Comparison of ENCODE assay signal across 16 cellular contexts in genomic region chr4:69754926-69755580, GRCh38. TPM values are rescaled to one million over a fixed set of nuclear protein-coding genes. Genes with fewer than 3 reads are reported as not detected.
DNase-seq lines count a peak whose midpoint lies in the region; ATAC-seq and TF ChIP-seq lines count a peak whose summit lies in the region.
"Had no signal": no experiment of that assay in that cellular context is flagged by ENCODE, and none has a peak within 500 bp of the region (broad histone marks: within the 10 kb centered on the region; RNA-seq: fewer than 3 reads in every experiment).

No MANE protein-coding gene starts in this region.

- TF ChIP-seq POLR2A in stomach (IDR thresholded peaks at IDR 0.05), result no peak

- TF ChIP-seq EP300 in stomach (IDR thresholded peaks at IDR 0.05), result no peak

- H3K27me3 ChIP-seq in colonic mucosa (no peaks in the 10 kb centered on the region), stomach (no peaks in the 10 kb centered on the region)

- H3K27ac ChIP-seq in colonic mucosa (peak overlapping the region; percentile 64), stomach (peak overlapping the region in 4 of 5 donors; percentile 16 to 84 (median 38))
- H3K27ac ChIP-seq: HL-60, KMS-11 had no signal

- ATAC-seq in mucosa of descending colon, result peak; percentile 76
- ATAC-seq: PC-3 had no signal

- H3K9me3 ChIP-seq in colonic mucosa (no peaks in the 10 kb centered on the region), mucosa of descending colon (no peaks in the 10 kb centered on the region), stomach (no peaks in the 10 kb centered on the region)

- H3K36me3 Mint-ChIP-seq in activated naive CD4-positive, alpha-beta T cell treated with anti-CD3 and anti-CD28 coated beads for 36 hours (ENCODE audit: low read depth), result peaks cover 4% of the 10 kb centered on the region

- peaks cover 3% of the 10 kb centered on the region for H3K9me3 Mint-ChIP-seq in activated naive CD4-positive, alpha-beta T cell treated with anti-CD3 and anti-CD28 coated beads for 36 hours

- H3K36me3 ChIP-seq in colonic mucosa, result no peaks in the 10 kb centered on the region
- H3K36me3 ChIP-seq in mucosa of descending colon (ENCODE audit: low read depth), result no peaks in the 10 kb centered on the region
- H3K36me3 ChIP-seq in stomach, result no peaks in the 10 kb centered on the region

- 45 to 67% (median 60%) methylated on average over 4 of the region's 4 CpGs for WGBS in stomach, 5 donors

- H3K4me1 ChIP-seq in colonic mucosa (no peaks in the 10 kb centered on the region), mucosa of descending colon (ENCODE audit: low read depth) (peaks cover 11% of the 10 kb centered on the region), stomach (peaks cover 0 to 32% (median 5%) of the 10 kb centered on the region in 4 donors)

- no peak overlapping the region for H3K27ac Mint-ChIP-seq in activated naive CD4-positive, alpha-beta T cell treated with anti-CD3 and anti-CD28 coated beads for 36 hours

- peak; percentile 16 for DNase-seq in HuH-7 (ENCODE audit: low spot score)
- DNase-seq in colonic mucosa, result peak; percentile 74
- peak in 1 of 3 donors; percentile 81 for DNase-seq in mucosa of descending colon
- DNase-seq in stomach, result peak; percentile 35
- DNase-seq in activated naive CD4-positive, alpha-beta T cell treated with anti-CD3 and anti-CD28 coated beads for 36 hours, result no peak
- DNase-seq in activated CD4-positive, alpha-beta T cell treated with anti-CD3 and anti-CD28 coated beads, Interleukin-2, amount 50 U/mL, for 4 hours, result no peak
- DNase-seq in NCI-H510A treated with DMSO at 0.1 percent for 48 hours (lab: John Stamatoyannopoulos, UW), result no peak
- DNase-seq: ACHN; CD4-positive, CD25-positive, alpha-beta regulatory T cell; DMS79 treated with DMSO at 0.1 percent for 48 hours; MM.1S; NCI-H1105 treated with DMSO at 0.1 percent for 48 hours; NCI-H187; PC-3 had no signal

- intact Hi-C loops in colonic mucosa (cut with DNase I) (loop anchor here (5.0 kb wide), 1 partner anchor 67 kb away; no protein-coding TSS in a partner anchor), mucosa of descending colon (cut with DNase I, micrococcal nuclease) (loop anchor here in 1 of 2 donors (10.0 kb wide), 1 partner anchor 70 kb away; no protein-coding TSS in a partner anchor), stomach (cut with DNase I; ENCODE audit: low total_unique reads) (no loop called here)
- intact Hi-C loops in activated naive CD4-positive, alpha-beta T cell treated with anti-CD3 and anti-CD28 coated beads for 36 hours (cut with micrococcal nuclease), result loop anchor here (5.0 kb wide), 1 partner anchor 1237 kb away; the partner anchor contains the start of gene DCK

- CTCF ChIA-PET in activated naive CD4-positive, alpha-beta T cell treated with anti-CD3 and anti-CD28 coated beads for 36 hours (lab: Charles Lee), result interaction anchor here (2.7 kb wide), 1 partner anchor 69 kb away, joined by 8 read pairs; no protein-coding TSS in a partner anchor

- H3K4me3 ChIP-seq in colonic mucosa (no peak overlapping the region), mucosa of descending colon (no peak overlapping the region), stomach (no peak overlapping the region)

- H3K27me3 Mint-ChIP-seq in activated naive CD4-positive, alpha-beta T cell treated with anti-CD3 and anti-CD28 coated beads for 36 hours (ENCODE audit: low read depth), result no peaks in the 10 kb centered on the region
- H3K27me3 Mint-ChIP-seq: CD4-positive, CD25-positive, alpha-beta regulatory T cell had no signal

- peaks cover 37% of the 10 kb centered on the region for H3K4me1 Mint-ChIP-seq in activated naive CD4-positive, alpha-beta T cell treated with anti-CD3 and anti-CD28 coated beads for 36 hours (ENCODE audit: low read depth)

- H3K4me3 Mint-ChIP-seq in activated naive CD4-positive, alpha-beta T cell treated with anti-CD3 and anti-CD28 coated beads for 36 hours, result no peak overlapping the region

- TF ChIP-seq CTCF in colonic mucosa (IDR thresholded peaks at IDR 0.05), result no peak
- TF ChIP-seq CTCF in mucosa of descending colon (IDR thresholded peaks at IDR 0.05), result no peak
- TF ChIP-seq CTCF in stomach (IDR thresholded peaks at IDR 0.05), result no peak

- no peak overlapping the region for H3K9ac ChIP-seq in colonic mucosa (ENCODE audit: low read depth in 2 of 2, low read length in 2 of 2)
- H3K9ac ChIP-seq: KMS-11 had no signal

RNA-seq across cellular contexts. Expression of gene SULT1B1, which starts 5.4 kb away (rescaled TPM):
- 100 to 1,000 TPM; 129 to 323 TPM for total RNA-seq in colonic mucosa
- 100 to 1,000 TPM; 115 to 306 (median 224) TPM for total RNA-seq in mucosa of descending colon
- total RNA-seq in stomach, result 10 to 100 TPM in 4 of 5 donors, 1 to 10 TPM in 1; 5.3 to 58.9 (median 42.9) TPM
- 10 to 100 TPM in 2 of 3 donors, 1 to 10 TPM in 1; 1.8 to 57.6 (median 12.5) TPM for polyA plus RNA-seq in stomach
- 1 to 10 TPM; 4.3 to 5.4 TPM for total RNA-seq in activated naive CD4-positive, alpha-beta T cell treated with anti-CD3 and anti-CD28 coated beads for 36 hours

Comparison
In these comparisons a context has a peak if more than half of its experiments do, and no peak if none do; other contexts are left out.
1. DNase-seq: peak in HuH-7 (single experiment), colonic mucosa (single experiment) and stomach (single experiment); none in activated naive CD4-positive, alpha-beta T cell treated with anti-CD3 and anti-CD28 coated beads for 36 hours (single experiment), activated CD4-positive, alpha-beta T cell treated with anti-CD3 and anti-CD28 coated beads, Interleukin-2, amount 50 U/mL, for 4 hours (0 of 2) and NCI-H510A treated with DMSO at 0.1 percent for 48 hours (single experiment).